Comparison of ENCODE assay signal across 28 cellular contexts in genomic region chr20:45268531-45268930, GRCh38. TPM values are rescaled to one million over a fixed set of nuclear protein-coding genes. Genes with fewer than 3 reads are reported as not detected.
"Had no signal": no experiment of that assay in that cellular context is flagged by ENCODE, and none has a peak within 500 bp of the region (broad histone marks: within the 10 kb centered on the region; RNA-seq: fewer than 3 reads in every experiment).

No MANE protein-coding gene starts in this region.

- H3K4me3 Mint-ChIP-seq: activated CD4-positive, alpha-beta memory T cell treated with anti-CD3 and anti-CD28 coated beads, Interleukin-2, amount 10 ng/mL, durations not matched to agents 7 days and 5 days; activated naive CD4-positive, alpha-beta T cell treated with anti-CD3 and anti-CD28 coated beads, Interleukin-2, amount 10 ng/mL, durations not matched to agents 7 days and 5 days; activated naive CD8-positive, alpha-beta T cell treated with anti-CD3 and anti-CD28 coated beads, Interleukin-2, amount 50 U/mL, for 24 hours; nephron progenitor cell had no signal

- H3K36me3 Mint-ChIP-seq: activated naive CD4-positive, alpha-beta T cell treated with anti-CD3 and anti-CD28 coated beads, Interleukin-2, amount 10 ng/mL, durations not matched to agents 7 days and 5 days had no signal

- H3K4me1 Mint-ChIP-seq: activated CD4-positive, alpha-beta memory T cell treated with anti-CD3 and anti-CD28 coated beads, Interleukin-2, amount 10 ng/mL, durations not matched to agents 7 days and 5 days; activated naive CD4-positive, alpha-beta T cell treated with anti-CD3 and anti-CD28 coated beads, Interleukin-2, amount 10 ng/mL, durations not matched to agents 7 days and 5 days; activated naive CD8-positive, alpha-beta T cell treated with anti-CD3 and anti-CD28 coated beads, Interleukin-2, amount 50 U/mL, for 24 hours had no signal

- H3K27ac ChIP-seq: breast epithelium, esophagus squamous epithelium, foreskin keratinocyte, left ventricle myocardium inferior, thyroid gland had no signal

- ATAC-seq: activated naive CD8-positive, alpha-beta T cell treated with anti-CD3 and anti-CD28 coated beads, Interleukin-2, amount 50 U/mL, for 24 hours; foreskin keratinocyte had no signal

- H3K9me3 Mint-ChIP-seq: activated CD4-positive, alpha-beta memory T cell treated with anti-CD3 and anti-CD28 coated beads, Interleukin-2, amount 10 ng/mL, durations not matched to agents 7 days and 5 days; activated naive CD4-positive, alpha-beta T cell treated with anti-CD3 and anti-CD28 coated beads, Interleukin-2, amount 10 ng/mL, durations not matched to agents 7 days and 5 days; activated naive CD8-positive, alpha-beta T cell treated with anti-CD3 and anti-CD28 coated beads, Interleukin-2, amount 50 U/mL, for 24 hours; nephron progenitor cell had no signal

- DNase-seq: activated CD4-positive, alpha-beta memory T cell treated with anti-CD3 and anti-CD28 coated beads, Interleukin-2, amount 10 ng/mL, durations not matched to agents 7 days and 5 days; activated effector memory CD4-positive, alpha-beta T cell treated with Interleukin-2 at 50 U/mL for 16 hours; activated naive CD4-positive, alpha-beta T cell treated with anti-CD3 and anti-CD28 coated beads, Interleukin-2, amount 10 ng/mL, durations not matched to agents 7 days and 5 days; activated naive CD8-positive, alpha-beta T cell treated with anti-CD3 and anti-CD28 coated beads, Interleukin-2, amount 50 U/mL, for 24 hours; activated T-cell treated with anti-CD3 and anti-CD28 coated beads, Interleukin-2, amount 50 U/mL, for 48 hours; aorta; cerebellar nuclear complex; effector CD8-positive, alpha-beta T cell; esophagus squamous epithelium; foreskin keratinocyte; hippocampal formation; kidney; left ventricle myocardium inferior; mammary epithelial cell; midbrain; nephron progenitor cell; nucleus accumbens; posterior cingulate gyrus; stimulated activated CD4-positive, alpha-beta T cell treated with anti-CD3 and anti-CD28 coated beads, Interleukin-2, amount 100 ng/mL, for 24 hours; stimulated activated naive CD4-positive, alpha-beta T cell treated with Interleukin-2 at 50 U/mL for 16 hours; SW 1271; T-helper 2 cell; thyroid gland had no signal

- H3K4me3 ChIP-seq: breast epithelium, esophagus squamous epithelium, left ventricle myocardium inferior, thyroid gland had no signal

- H3K27ac Mint-ChIP-seq: activated CD4-positive, alpha-beta memory T cell treated with anti-CD3 and anti-CD28 coated beads, Interleukin-2, amount 10 ng/mL, durations not matched to agents 7 days and 5 days; activated naive CD4-positive, alpha-beta T cell treated with anti-CD3 and anti-CD28 coated beads, Interleukin-2, amount 10 ng/mL, durations not matched to agents 7 days and 5 days; activated naive CD8-positive, alpha-beta T cell treated with anti-CD3 and anti-CD28 coated beads, Interleukin-2, amount 50 U/mL, for 24 hours; nephron progenitor cell had no signal

RNA-seq across cellular contexts. Expression of gene SLPI, which starts 14.2 kb away (rescaled TPM):
- total RNA-seq: myocyte, skeletal muscle tissue had no signal

RNA-seq across cellular contexts. Expression of gene RBPJL, which starts 38.1 kb away (rescaled TPM):
- total RNA-seq: activated CD4-positive, alpha-beta memory T cell treated with anti-CD3 and anti-CD28 coated beads, Interleukin-2, amount 10 ng/mL, durations not matched to agents 7 days and 5 days; aorta; breast epithelium; esophagus squamous epithelium; foreskin keratinocyte; kidney; left ventricle myocardium inferior; mammary epithelial cell; myocyte; skeletal muscle tissue; subcutaneous adipose tissue; thyroid gland; urinary bladder had no signal
- polyA plus RNA-seq: foreskin keratinocyte, mammary epithelial cell, urinary bladder had no signal

RNA-seq across cellular contexts. Expression of gene MATN4, which starts 39.6 kb away (rescaled TPM):
- total RNA-seq: foreskin keratinocyte, left ventricle myocardium inferior, myocyte had no signal

RNA-seq across cellular contexts. Expression of gene SEMG2, which starts 47.4 kb away (rescaled TPM):
- total RNA-seq: activated CD4-positive, alpha-beta memory T cell treated with anti-CD3 and anti-CD28 coated beads, Interleukin-2, amount 10 ng/mL, durations not matched to agents 7 days and 5 days; aorta; esophagus squamous epithelium; foreskin keratinocyte; left ventricle myocardium inferior; mammary epithelial cell; myocyte; skeletal muscle tissue; subcutaneous adipose tissue; thyroid gland; urinary bladder had no signal
- polyA plus RNA-seq: aorta, foreskin keratinocyte, mammary epithelial cell, urinary bladder had no signal
